15 cellular contexts compared by ENCODE assay signal in the genomic region with DNA sequence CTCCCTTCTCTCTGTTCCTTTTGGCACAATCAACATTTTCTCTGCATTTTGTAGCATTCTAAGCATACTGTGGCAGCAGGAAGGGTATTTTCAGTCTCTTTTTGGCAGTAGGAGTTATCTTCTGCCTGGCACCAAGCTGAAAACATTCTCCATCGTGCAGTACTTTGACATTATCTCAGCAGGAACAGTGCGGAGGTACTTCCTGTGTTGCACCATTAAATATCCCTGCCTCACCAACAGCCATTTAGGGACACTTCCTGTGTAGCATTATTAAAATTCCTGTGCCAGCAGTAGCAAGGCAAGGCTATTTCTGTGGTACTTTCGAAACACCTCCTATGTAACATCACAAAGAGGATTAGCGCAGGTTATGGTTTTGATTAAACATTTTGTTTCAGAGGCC.
A peak's percentile ranks its signal among the peaks of the same experiment; 100 is the strongest.
DNase-seq lines count a peak whose midpoint lies in the region; ATAC-seq and TF ChIP-seq lines count a peak whose summit lies in the region.
"Had no signal": no experiment of that assay in that cellular context is flagged by ENCODE, and none has a peak within 500 bp of the region (broad histone marks: within the 10 kb centered on the region; RNA-seq: fewer than 3 reads in every experiment).

No MANE protein-coding gene starts in this region.

- no peak for TF ChIP-seq CTCF in body of pancreas (IDR thresholded peaks at IDR 0.05)

- H3K36me3 ChIP-seq in body of pancreas (replicated peaks in 1 of 2; ENCODE audit: insufficient read depth in 1 of 2, low read depth in 2 of 2): no peaks in the 10 kb centered on the region

- no peaks in the 10 kb centered on the region for H3K27me3 ChIP-seq in body of pancreas
- H3K27me3 ChIP-seq in right cardiac atrium (ENCODE audit: control insufficient read depth, insufficient read depth): no peaks in the 10 kb centered on the region

- ATAC-seq in body of pancreas (no peak), right cardiac atrium (no peak)

- H3K4me1 ChIP-seq in body of pancreas (no peaks in the 10 kb centered on the region), right cardiac atrium (ENCODE audit: control insufficient read depth, insufficient read depth, low read length) (no peaks in the 10 kb centered on the region)

- TF ChIP-seq POLR2A in body of pancreas (IDR thresholded peaks at IDR 0.05): no peak

- H3K27ac ChIP-seq in body of pancreas: no peak overlapping the region
- H3K27ac ChIP-seq in right cardiac atrium (ENCODE audit: low read length): no peak overlapping the region
- H3K27ac ChIP-seq: C4-2B, epithelial cell of prostate had no signal

- DNase-seq in ELR (ENCODE audit: low read depth) (peak; percentile 4), KBM-7 (peak; percentile 38), SKM-1 (lab: John Stamatoyannopoulos, UW; ENCODE audit: unreplicated experiment) (peak; percentile 11), iris pigment epithelial cell (ENCODE audit: low read depth) (peak; percentile 49), body of pancreas (no peak), cerebellum (ENCODE audit: low spot score) (no peak), NCI-H146 (lab: John Stamatoyannopoulos, UW) (no peak), right cardiac atrium (no peak)
- DNase-seq: activated CD8-positive, alpha-beta memory T cell treated with anti-CD3 and anti-CD28 coated beads for 24 hours; hypothalamus; nucleus accumbens; Right ventricle myocardium superior had no signal

- H3K4me3 ChIP-seq in body of pancreas (no peak overlapping the region), right cardiac atrium (ENCODE audit: low read length) (no peak overlapping the region)
- H3K4me3 ChIP-seq: lung had no signal

- WGBS in body of pancreas, 2 donors: 79 to 82% methylated on average over 4 of the region's 4 CpGs
- 62% methylated on average over 4 of the region's 4 CpGs for WGBS in right cardiac atrium

- intact Hi-C loops in body of pancreas (cut with DNase I) (no loop called here), right cardiac atrium (cut with DNase I) (loop anchor here in 1 of 4 donors (10.0 kb wide), 1 partner anchor 91 kb away; no protein-coding TSS in a partner anchor)

- in situ Hi-C loops in KBM-7 (cut with MboI; ENCODE audit: low pct_unique_long_range_greater_than_20kb, low sequenced_read_pairs): no loop called here

- no peaks in the 10 kb centered on the region for H3K9me3 ChIP-seq in body of pancreas
- H3K9me3 ChIP-seq in right cardiac atrium (ENCODE audit: control insufficient read depth, low read length): no peaks in the 10 kb centered on the region

Comparison
In these comparisons a context has a peak if more than half of its experiments do, and no peak if none do; other contexts are left out.
1. DNase-seq: peak in ELR (single experiment), KBM-7 (single experiment), SKM-1 (single experiment) and iris pigment epithelial cell (single experiment); none in body of pancreas (0 of 4), cerebellum (single experiment), NCI-H146 (single experiment) and right cardiac atrium (0 of 3).